8 cellular contexts compared by ENCODE assay signal in the genomic region with DNA sequence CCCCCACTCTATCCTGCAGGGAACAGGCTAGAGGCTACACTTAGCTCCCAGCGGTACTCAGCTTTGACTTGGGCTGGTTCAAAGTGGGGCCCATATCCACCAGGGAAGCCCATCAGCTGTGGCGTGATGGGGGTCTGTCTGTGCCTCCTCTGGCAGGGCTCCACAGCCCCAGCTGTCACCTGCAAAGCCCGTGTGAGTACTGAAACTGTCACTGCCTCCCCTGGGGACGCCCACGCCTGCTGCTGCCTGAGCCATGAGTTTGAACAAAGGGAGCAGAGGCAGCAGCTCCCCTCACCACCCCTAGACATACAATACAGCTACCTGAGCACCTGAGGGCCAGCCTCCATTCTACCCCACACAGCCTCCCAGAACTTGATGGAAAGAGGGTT. TPM values are rescaled to one million over a fixed set of nuclear protein-coding genes. Genes with fewer than 3 reads are reported as not detected.
DNase-seq lines count a peak whose midpoint lies in the region; ATAC-seq and TF ChIP-seq lines count a peak whose summit lies in the region.

No MANE protein-coding gene starts in this region.

- H3K4me3 Mint-ChIP-seq in activated T-cell treated with anti-CD3 and anti-CD28 coated beads, Interleukin-2, amount 50 U/mL, for 24 hours, result peak overlapping the region; percentile 77

- H3K27me3 ChIP-seq in ACC112 (ENCODE audit: insufficient read depth, low read length), result no peaks in the 10 kb centered on the region
- peaks cover 0 to 20% of the 10 kb centered on the region in 2 donors for H3K27me3 ChIP-seq in left lung
- H3K27me3 ChIP-seq in thoracic aorta (replicated peaks; ENCODE audit: insufficient read depth), result no peaks in the 10 kb centered on the region

- intact Hi-C loops in left lung (cut with DNase I), result no loop called here

- no peak overlapping the region for H2AFZ ChIP-seq in ACC112 (ENCODE audit: low read length, unreplicated experiment)

- no peak overlapping the region for H3K27ac ChIP-seq in ACC112 (ENCODE audit: low read depth, low read length)
- no peak overlapping the region for H3K27ac ChIP-seq in left lung
- H3K27ac ChIP-seq in thoracic aorta, result no peak overlapping the region

- H3K9me3 ChIP-seq in left lung, result no peaks in the 10 kb centered on the region
- H3K9me3 ChIP-seq in thoracic aorta, result no peaks in the 10 kb centered on the region

- peak; percentile 70 for DNase-seq in activated T-cell treated with anti-CD3 and anti-CD28 coated beads, Interleukin-2, amount 50 U/mL, for 24 hours
- DNase-seq in left lung, result no peak
- DNase-seq in thoracic aorta (ENCODE audit: low spot score), result no peak
- no peak for DNase-seq in KBM-7
- no peak for DNase-seq in DMS 273 (lab: John Stamatoyannopoulos, UW; ENCODE audit: unreplicated experiment)

- H3K9me3 Mint-ChIP-seq in activated T-cell treated with anti-CD3 and anti-CD28 coated beads, Interleukin-2, amount 50 U/mL, for 24 hours, result no peaks in the 10 kb centered on the region

- H3K27ac Mint-ChIP-seq in activated T-cell treated with anti-CD3 and anti-CD28 coated beads, Interleukin-2, amount 50 U/mL, for 24 hours, result peak overlapping the region; percentile 48

- TF ChIP-seq CTCF in left lung (IDR thresholded peaks at IDR 0.05) (no peak), thoracic aorta (IDR thresholded peaks at IDR 0.05) (no peak)

- H3K36me3 Mint-ChIP-seq in activated T-cell treated with anti-CD3 and anti-CD28 coated beads, Interleukin-2, amount 50 U/mL, for 24 hours (ENCODE audit: low read depth), result peaks cover under 1% of the 10 kb centered on the region

- no peaks in the 10 kb centered on the region for H3K36me3 ChIP-seq in ACC112 (ENCODE audit: insufficient read depth, low read length)
- H3K36me3 ChIP-seq in left lung, result no peaks in the 10 kb centered on the region
- H3K36me3 ChIP-seq in thoracic aorta, result no peaks in the 10 kb centered on the region

- H3K4me1 Mint-ChIP-seq in activated T-cell treated with anti-CD3 and anti-CD28 coated beads, Interleukin-2, amount 50 U/mL, for 24 hours (ENCODE audit: low read depth), result peaks cover 45% of the 10 kb centered on the region

- H3K27me3 Mint-ChIP-seq in activated T-cell treated with anti-CD3 and anti-CD28 coated beads, Interleukin-2, amount 50 U/mL, for 24 hours, result no peaks in the 10 kb centered on the region

- no peaks in the 10 kb centered on the region for H3K79me2 ChIP-seq in ACC112 (ENCODE audit: control insufficient read depth, insufficient read depth, low read length, unreplicated experiment)

- H3K4me3 ChIP-seq in ACC112 (ENCODE audit: low read depth, low read length) (peak overlapping the region; percentile 92), left lung (peak overlapping the region; percentile 2 to 49), thoracic aorta (peak overlapping the region; percentile 73)

- ATAC-seq in GM19324 (IDR thresholded peaks at IDR 0.05; ENCODE audit: low FRiP score, unreplicated experiment) (peak; percentile 46), HG03460 (IDR thresholded peaks at IDR 0.05; ENCODE audit: unreplicated experiment) (peak; percentile 49), left lung (no peak), thoracic aorta (ENCODE audit: insufficient number of reproducible peaks, low FRiP score, low read depth) (no peak)

- H3K4me1 ChIP-seq in ACC112 (ENCODE audit: control insufficient read depth, insufficient read depth, low read length, unreplicated experiment), result peaks cover 9% of the 10 kb centered on the region
- peaks cover 0 to 15% of the 10 kb centered on the region in 2 donors for H3K4me1 ChIP-seq in left lung
- H3K4me1 ChIP-seq in thoracic aorta (ENCODE audit: control insufficient read depth in 1 of 2, low read depth in 2 of 2), result peaks cover 4 to 20% of the 10 kb centered on the region in 2 donors

- in situ Hi-C loops in KBM-7 (cut with MboI; ENCODE audit: low pct_unique_long_range_greater_than_20kb, low sequenced_read_pairs), result no loop called here

RNA-seq across cellular contexts. Expression of a gene that starts 5.0 kb away (rescaled TPM):
- total RNA-seq in left lung (under 1 TPM; 0.29 to 0.73 TPM), thoracic aorta (under 1 TPM in 1 of 2 donors, not detected in 1; 0.28 TPM)

RNA-seq across cellular contexts. Expression of a gene that starts 16.4 kb away (rescaled TPM):
- total RNA-seq in left lung (100 to 1,000 TPM; 141 to 147 TPM), thoracic aorta (100 to 1,000 TPM; 158 to 209 TPM)

RNA-seq across cellular contexts. Expression of a gene that starts 31.0 kb away (rescaled TPM):
- total RNA-seq in left lung (10 to 100 TPM; 64.9 to 81.8 TPM), thoracic aorta (100 to 1,000 TPM in 1 of 2 donors, 10 to 100 TPM in 1; 75.9 to 731 TPM)

RNA-seq across cellular contexts. Expression of a gene that starts 41.2 kb away (rescaled TPM):
- total RNA-seq in left lung (10 to 100 TPM; 48.7 to 73.3 TPM), thoracic aorta (10 to 100 TPM; 27.8 to 30.5 TPM)

RNA-seq across cellular contexts. Expression of a gene that starts 51.6 kb away (rescaled TPM):
- total RNA-seq in left lung, result 100 to 1,000 TPM; 201 to 225 TPM
- 100 to 1,000 TPM; 160 to 182 TPM for total RNA-seq in thoracic aorta

Comparison
In these comparisons a context has a peak if more than half of its experiments do, and no peak if none do; other contexts are left out.
1. H3K4me3 ChIP-seq: peak in every context shown above with its lines; median percentile 92 in ACC112; 73 in thoracic aorta; 26 in left lung.
2. ATAC-seq: peak in GM19324 (single experiment) and HG03460 (single experiment); none in left lung (single experiment) and thoracic aorta (single experiment).